In genomic region chr2:195049372-195050031, GRCh38 we compare ENCODE assay signal across 13 cellular contexts.
DNase-seq lines count a peak whose midpoint lies in the region; ATAC-seq, FAIRE-seq and TF ChIP-seq lines count a peak whose summit lies in the region.
"Had no signal": no experiment of that assay in that cellular context is flagged by ENCODE, and none has a peak within 500 bp of the region (broad histone marks: within the 10 kb centered on the region; RNA-seq: fewer than 3 reads in every experiment).

No MANE protein-coding gene starts in this region.

- H3K27ac ChIP-seq in RWPE2 (ENCODE audit: poor library complexity, severe bottlenecking), result no peak overlapping the region
- H3K27ac ChIP-seq: BLaER1 treated with 17β-estradiol and CSF1 and Interleukin-3, amounts not matched to agents 10 nM and 100 nM; tibial artery had no signal

- ATAC-seq in GM21423 (IDR thresholded peaks at IDR 0.05; ENCODE audit: unreplicated experiment) (peak; percentile 96), HG03060 (IDR thresholded peaks at IDR 0.05; ENCODE audit: low read depth, unreplicated experiment) (peak; percentile 83), RWPE2 (ENCODE audit: low read depth) (peak; percentile 66)

- TF ChIP-seq CTCF in RWPE2 (IDR thresholded peaks at IDR 0.05; ENCODE audit: poor library complexity, severe bottlenecking), result no peak

- no peak overlapping the region for H3K4me3 ChIP-seq in RWPE2 (ENCODE audit: severe bottlenecking)
- H3K4me3 ChIP-seq: BLaER1 treated with 17β-estradiol and CSF1 and Interleukin-3, amounts not matched to agents 10 nM and 100 nM; tibial artery had no signal

- H3K9me3 ChIP-seq in RWPE2 (ENCODE audit: severe bottlenecking), result no peaks in the 10 kb centered on the region
- H3K9me3 ChIP-seq: BLaER1 treated with 17β-estradiol and CSF1 and Interleukin-3, amounts not matched to agents 10 nM and 100 nM; tibial artery had no signal

- no peaks in the 10 kb centered on the region for H3K27me3 ChIP-seq in RWPE2 (ENCODE audit: insufficient read depth, poor library complexity, severe bottlenecking)
- H3K27me3 ChIP-seq: BLaER1 treated with 17β-estradiol and CSF1 and Interleukin-3, amounts not matched to agents 10 nM and 100 nM; tibial artery had no signal

- no peak for DNase-seq in GM18507 (ENCODE audit: extremely low spot score, insufficient read length, low read depth)
- DNase-seq in RWPE2 (ENCODE audit: low spot score), result no peak
- DNase-seq in pons (ENCODE audit: low spot score), result no peak
- DNase-seq in putamen (ENCODE audit: low spot score), result no peak
- no peak for DNase-seq in iPS-NIHi7 (ENCODE audit: extremely low spot score)
- no peak for DNase-seq in foreskin melanocyte
- DNase-seq: NCI-H446 treated with DMSO at 0.1 percent for 48 hours; nephron progenitor cell; stimulated activated CD4-positive, alpha-beta T cell treated with anti-CD3 and anti-CD28 coated beads, Interleukin-4, amount 100 ng/mL, for 4 hours; tibial artery had no signal

- no peaks in the 10 kb centered on the region for H3K36me3 ChIP-seq in RWPE2 (ENCODE audit: low read depth)
- H3K36me3 ChIP-seq: BLaER1 treated with 17β-estradiol and CSF1 and Interleukin-3, amounts not matched to agents 10 nM and 100 nM; tibial artery had no signal

- FAIRE-seq in GM18507 (lab: Jason Lieb, UNC), result peak; percentile 55

- no peaks in the 10 kb centered on the region for H3K4me1 ChIP-seq in RWPE2 (ENCODE audit: insufficient read depth, poor library complexity, severe bottlenecking)
- H3K4me1 ChIP-seq: BLaER1 treated with 17β-estradiol and CSF1 and Interleukin-3, amounts not matched to agents 10 nM and 100 nM; tibial artery had no signal
